ENCODE assay signal across 14 cellular contexts in the genomic region with DNA sequence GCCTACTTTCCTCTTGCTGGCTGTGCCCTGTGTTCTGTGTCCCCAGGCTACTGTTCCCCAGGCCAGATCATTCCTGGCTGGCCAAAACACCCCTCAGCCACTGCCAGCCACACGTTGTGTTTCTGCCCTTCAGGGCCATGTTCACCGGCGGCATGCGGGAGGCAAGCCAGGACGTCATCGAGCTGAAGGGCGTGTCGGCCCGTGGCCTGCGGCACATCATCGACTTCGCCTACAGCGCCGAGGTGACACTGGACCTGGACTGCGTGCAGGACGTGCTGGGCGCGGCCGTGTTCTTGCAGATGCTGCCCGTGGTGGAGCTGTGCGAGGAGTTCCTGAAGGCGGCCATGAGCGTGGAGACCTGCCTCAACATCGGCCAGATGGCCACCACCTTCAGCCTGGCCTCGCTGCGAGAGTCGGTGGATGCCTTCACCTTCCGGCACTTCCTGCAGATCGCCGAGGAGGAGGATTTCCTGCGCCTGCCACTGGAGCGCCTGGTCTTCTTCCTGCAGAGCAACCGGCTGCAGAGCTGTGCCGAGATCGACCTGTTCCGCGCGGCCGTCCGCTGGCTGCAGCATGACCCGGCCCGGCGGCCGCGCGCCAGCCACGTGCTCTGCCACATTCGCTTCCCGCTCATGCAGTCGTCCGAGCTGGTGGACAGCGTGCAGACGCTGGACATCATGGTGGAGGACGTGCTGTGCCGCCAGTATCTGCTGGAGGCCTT. TPM values are rescaled to one million over a fixed set of nuclear protein-coding genes. Genes with fewer than 3 reads are reported as not detected.
DNase-seq lines count a peak whose midpoint lies in the region; ATAC-seq and TF ChIP-seq lines count a peak whose summit lies in the region.
"Had no signal": no experiment of that assay in that cellular context is flagged by ENCODE, and none has a peak within 500 bp of the region (broad histone marks: within the 10 kb centered on the region; RNA-seq: fewer than 3 reads in every experiment).

No MANE protein-coding gene starts in this region.

- H4K5ac ChIP-seq in H9 (ENCODE audit: insufficient read length, low read depth, low read length) = no peak overlapping the region
- H4K5ac ChIP-seq in IMR-90 (ENCODE audit: low read depth, low read length) = no peak overlapping the region

- H3K4me1 Mint-ChIP-seq in H9 (peaks cover 6 to 13% of the 10 kb centered on the region in 2 experiments), chondrocyte (ENCODE audit: low read depth) (peaks cover 30% of the 10 kb centered on the region), T-cell (peaks cover 12 to 15% (median 15%) of the 10 kb centered on the region in 3 donors)

- H3K23ac ChIP-seq in H9 (ENCODE audit: insufficient read length, low read depth, low read length) (no peak overlapping the region), IMR-90 (ENCODE audit: low read depth, low read length) (no peak overlapping the region)

- H3K56ac ChIP-seq in H9 (ENCODE audit: insufficient read length, low read depth, low read length) = no peak overlapping the region
- no peak overlapping the region for H3K56ac ChIP-seq in IMR-90 (ENCODE audit: extremely low read depth, insufficient read depth, low read length)

- no peak overlapping the region for H3K9ac ChIP-seq in H9 (ENCODE audit: extremely low read depth, insufficient read length, low read length)
- H3K9ac ChIP-seq in IMR-90 (ENCODE audit: low read depth, low read length) = no peak overlapping the region

- no peaks in the 10 kb centered on the region for H3K79me2 ChIP-seq in H9 (ENCODE audit: insufficient read depth, low read length)

- POLR2A ChIA-PET in IMR-90 (lab: Charles Lee; ENCODE audit: unreplicated experiment) = no interaction called here
- POLR2A ChIA-PET in T-cell (lab: Charles Lee) = no interaction called here

- dilution Hi-C loops in IMR-90 (cut with HindIII; ENCODE audit: low sequenced_read_pairs, unreplicated experiment) = no loop called here

- no peaks in the 10 kb centered on the region for H3K9me3 ChIP-seq in H9 (ENCODE audit: control insufficient read depth, low read depth, low read length)
- no peaks in the 10 kb centered on the region for H3K9me3 ChIP-seq in IMR-90 (ENCODE audit: control insufficient read depth, insufficient read depth, low read length)
- H3K9me3 ChIP-seq: A549, BE2C, Caco-2 had no signal

- H3T11ph ChIP-seq in H9 (ENCODE audit: low read length) = no peak overlapping the region

- H3K36me3 ChIP-seq in IMR-90 (ENCODE audit: control insufficient read depth, insufficient read depth, low read length) = peaks cover 26% of the 10 kb centered on the region

- H3K4ac ChIP-seq in H9 (ENCODE audit: low read depth, low read length) (no peak overlapping the region), IMR-90 (ENCODE audit: low read depth, low read length) (no peak overlapping the region)

- H2AFZ ChIP-seq in H9 (ENCODE audit: low read length) (no peak overlapping the region), IMR-90 (replicated peaks; ENCODE audit: low read length, poor library complexity) (no peak overlapping the region)

- H2BK5ac ChIP-seq in H9 (ENCODE audit: insufficient read length, low read length) = no peak overlapping the region
- H2BK5ac ChIP-seq in IMR-90 (ENCODE audit: low read depth, low read length, poor library complexity, severe bottlenecking) = no peak overlapping the region

- no CpG with 5 or more reads among the region's 55 CpGs for WGBS in H9 (ENCODE audit: extremely low coverage, insufficient read length, low lambda C conversion rate)
- 96% methylated on average over 46 of the region's 55 CpGs; no CpG with 5 or more reads in 1 of the 2 experiments for WGBS in IMR-90 (ENCODE audit: extremely low coverage in 2 of 2, insufficient read length in 1 of 2), 2 experiments

- intact Hi-C loops in IMR-90 (cut with micrococcal nuclease) = no loop called here

- no peak overlapping the region for H3K27ac ChIP-seq in H9 (ENCODE audit: insufficient read length, low read depth, low read length)
- no peak overlapping the region for H3K27ac ChIP-seq in IMR-90 (ENCODE audit: insufficient read depth, low read length)
- H3K27ac ChIP-seq: A549 had no signal

- H2BK15ac ChIP-seq in H9 (ENCODE audit: low read depth, low read length) (no peak overlapping the region), IMR-90 (ENCODE audit: low read depth, low read length) (no peak overlapping the region)

- H3K27me3 Mint-ChIP-seq in H9 (ENCODE audit: low read depth) (no peaks in the 10 kb centered on the region), chondrocyte (ENCODE audit: low read depth) (no peaks in the 10 kb centered on the region), T-cell (no peaks in the 10 kb centered on the region)
- H3K27me3 Mint-ChIP-seq: CD8-positive, alpha-beta memory T cell had no signal

- H2BK120ac ChIP-seq in H9 (ENCODE audit: low read depth, low read length, poor library complexity, severe bottlenecking) (no peak overlapping the region), IMR-90 (ENCODE audit: low read depth, low read length) (no peak overlapping the region)

- H3K27ac Mint-ChIP-seq in H9 (peak overlapping the region in 2 of 3 experiments; percentile 34 to 80; a peak in 2 of 7 replicates), chondrocyte (ENCODE audit: unreplicated experiment) (peak overlapping the region; percentile 27), T-cell (no peak overlapping the region)
- H3K27ac Mint-ChIP-seq: CD8-positive, alpha-beta memory T cell had no signal

- no peaks in the 10 kb centered on the region for H3K4me1 ChIP-seq in H9 (ENCODE audit: insufficient read depth, low read length)
- peaks cover 18% of the 10 kb centered on the region for H3K4me1 ChIP-seq in IMR-90 (ENCODE audit: control insufficient read depth, insufficient read depth, low read length)

- H4K20me1 ChIP-seq in H9 (ENCODE audit: control insufficient read depth, insufficient read depth, insufficient read length) = no peaks in the 10 kb centered on the region
- H4K20me1 ChIP-seq in IMR-90 (ENCODE audit: insufficient read depth, low read length) = peaks cover 8% of the 10 kb centered on the region; the same call in 1 of the 2 replicates

- no peak overlapping the region for H2AK5ac ChIP-seq in H9 (ENCODE audit: insufficient read length, low read length)
- H2AK5ac ChIP-seq in IMR-90 (ENCODE audit: low read depth, low read length) = no peak overlapping the region

- TF ChIP-seq CTCF in H9 (conservative IDR thresholded peaks at IDR 0.05) (no peak), IMR-90 (conservative IDR thresholded peaks at IDR 0.05; ENCODE audit: low read depth, low read length) (no peak), chondrocyte (IDR thresholded peaks at IDR 0.05) (no peak)

- CTCF ChIA-PET in IMR-90 (lab: Yijun Ruan, JAX) = no interaction called here
- CTCF ChIA-PET in T-cell (lab: Charles Lee) = interaction anchor here in 1 of 2 donors (0.5 kb wide), 1 partner anchor 15 kb away, joined by 5 read pairs; no protein-coding TSS in a partner anchor

- in situ Hi-C loops in IMR-90 (cut with MboI; ENCODE audit: low sequenced_read_pairs) = no loop called here

- no peak for ATAC-seq in IMR-90 (ENCODE audit: low read depth)
- no peak for ATAC-seq in T-cell (replicated peaks in 1 of 4)
- ATAC-seq in GM19455 (IDR thresholded peaks at IDR 0.05; ENCODE audit: unreplicated experiment) = no peak
- ATAC-seq: A549, HCT116, HepG2 had no signal

- no peak for TF ChIP-seq POLR2A in IMR-90 (IDR thresholded peaks at IDR 0.05; ENCODE audit: low read depth, low read length)

- H3K27me3 ChIP-seq in H9 (ENCODE audit: insufficient read depth, low read length) (no peaks in the 10 kb centered on the region), IMR-90 (ENCODE audit: control insufficient read depth, insufficient read depth, low read length) (no peaks in the 10 kb centered on the region)
- H3K27me3 ChIP-seq: BE2C had no signal

- H3K4me2 ChIP-seq in H9 (ENCODE audit: insufficient read depth, insufficient read length, low read length) = no peak overlapping the region
- no peak overlapping the region for H3K4me2 ChIP-seq in IMR-90 (ENCODE audit: low read depth, low read length)
- H3K4me2 ChIP-seq: A549 had no signal

- no peaks in the 10 kb centered on the region for H3K9me3 Mint-ChIP-seq in H9
- H3K9me3 Mint-ChIP-seq in chondrocyte (ENCODE audit: low read depth) = no peaks in the 10 kb centered on the region
- H3K9me3 Mint-ChIP-seq in T-cell = no peaks in the 10 kb centered on the region
- H3K9me3 Mint-ChIP-seq: CD8-positive, alpha-beta memory T cell had no signal

- H2BK20ac ChIP-seq in H9 (ENCODE audit: low read depth, low read length, poor library complexity, severe bottlenecking) = no peak overlapping the region
- H2BK20ac ChIP-seq in IMR-90 (ENCODE audit: low read depth, low read length) = no peak overlapping the region

- H3K4me3 Mint-ChIP-seq in H9 (no peak overlapping the region), chondrocyte (ENCODE audit: unreplicated experiment) (no peak overlapping the region), T-cell (no peak overlapping the region)
- H3K4me3 Mint-ChIP-seq: CD8-positive, alpha-beta memory T cell had no signal

- H3K79me1 ChIP-seq in H9 (ENCODE audit: insufficient read depth, low read depth, low read length, poor library complexity, severe bottlenecking) (no peaks in the 10 kb centered on the region), IMR-90 (ENCODE audit: low read depth in 1 of 2, low read length in 2 of 2) (peaks cover 11 to 18% of the 10 kb centered on the region in 2 experiments; a peak in 3 of 4 replicates)

- DNase-seq in H9 (no peak), IMR-90 (no peak), chondrocyte (ENCODE audit: low spot score) (no peak), dermis blood vessel endothelial cell (no peak), T-cell (no peak)
- DNase-seq: BE2C; Caco-2; CD8-positive, alpha-beta memory T cell; DND-41; GDM1 had no signal

- H3K36me3 Mint-ChIP-seq in H9 (ENCODE audit: insufficient read depth in 1 of 3, low read depth in 3 of 3) (peaks cover 0 to 20% (median 14%) of the 10 kb centered on the region in 3 experiments; a peak in 5 of 7 replicates), chondrocyte (ENCODE audit: low read depth) (peaks cover 6% of the 10 kb centered on the region), T-cell (peaks cover 21% of the 10 kb centered on the region)

- H4K8ac ChIP-seq in H9 (replicated peaks; ENCODE audit: insufficient read length, low read depth, low read length) (no peak overlapping the region), IMR-90 (ENCODE audit: low read depth in 2 of 2, low read length in 2 of 2) (no peak overlapping the region)

- peaks cover 7% of the 10 kb centered on the region for H3K9me1 ChIP-seq in IMR-90 (ENCODE audit: insufficient read depth, low read length)

- H4K91ac ChIP-seq in H9 (ENCODE audit: insufficient read length, low read depth, low read length) (no peak overlapping the region), IMR-90 (ENCODE audit: insufficient read depth, low read depth, low read length) (no peak overlapping the region)

- no peak overlapping the region for H2BK12ac ChIP-seq in H9 (ENCODE audit: insufficient read length, low read depth, low read length)

- no peak overlapping the region for H3K4me3 ChIP-seq in IMR-90 (ENCODE audit: insufficient read depth, low read depth, low read length)
- H3K4me3 ChIP-seq: A549 had no signal

- H3K18ac ChIP-seq in H9 (ENCODE audit: insufficient read length, low read depth, low read length) (no peak overlapping the region), IMR-90 (ENCODE audit: low read depth, low read length) (no peak overlapping the region)

- BruUV-seq in IMR-90 (replicated peaks; lab: Mats Ljungman, UMichigan) = no TSS peak

- H3K23me2 ChIP-seq in H9 (ENCODE audit: insufficient read length, low read depth, low read length, poor library complexity, severe bottlenecking) = no peaks in the 10 kb centered on the region

- peak overlapping the region; percentile 50 for H2AK9ac ChIP-seq in IMR-90 (replicated peaks; ENCODE audit: low read depth, low read length, poor library complexity)

- TF ChIP-seq RAD21 in IMR-90 (IDR thresholded peaks at IDR 0.05; ENCODE audit: low read length) = no peak

- H3K14ac ChIP-seq in H9 (ENCODE audit: insufficient read depth, low read length) (no peak overlapping the region), IMR-90 (replicated peaks; ENCODE audit: low read depth, low read length) (no peak overlapping the region)

RNA-seq across cellular contexts. Expression of gene CRTC1, which starts 15.8 kb away (rescaled TPM):
- total RNA-seq in H9 (2021) = 19.0 and 19.1 TPM in 2 replicates
- 0.18 and 0.28 TPM in 2 replicates for total RNA-seq in IMR-90 (2012; rRNA removed)
- polyA plus RNA-seq in IMR-90 (2012; rRNA removed) = 5.7 and 6.5 TPM in 2 replicates
- 3.1 and 6.8 TPM in 2 replicates for polyA plus RNA-seq in IMR-90 (2012; cell fraction: cytosol; rRNA removed)
- 28.3 and 53.7 TPM in 2 replicates for polyA plus RNA-seq in IMR-90 (2012; cell fraction: nucleus; rRNA removed; ENCODE audit: low replicate concordance)
- total RNA-seq in chondrocyte = 14.6 to 17.2 TPM (median 15.5 TPM) in 3 replicates
- 1.2 and 1.8 TPM in 2 replicates for total RNA-seq in dermis blood vessel endothelial cell
- total RNA-seq in T-cell = 10 to 100 TPM; 19.6 to 26.9 (median 25.0) TPM

RNA-seq across cellular contexts. Expression of gene KLHL26, which starts 30.9 kb away (rescaled TPM):
- total RNA-seq in H9 (2021) (9.8 and 10.7 TPM in 2 replicates), IMR-90 (2012; rRNA removed) (0.28 and 2.2 TPM in 2 replicates), chondrocyte (6.6 to 9.8 TPM (median 8.0 TPM) in 3 replicates), dermis blood vessel endothelial cell (1.9 and 9.1 TPM in 2 replicates), T-cell (10 to 100 TPM in 4 of 5 donors, 1 to 10 TPM in 1; 8.8 to 16.4 (median 14.1) TPM)
- 4.7 and 5.8 TPM in 2 replicates for polyA plus RNA-seq in IMR-90 (2012; rRNA removed)
- polyA plus RNA-seq in IMR-90 (2012; cell fraction: cytosol; rRNA removed) = 1.9 and 3.3 TPM in 2 replicates
- 2.6 and 6.8 TPM in 2 replicates for polyA plus RNA-seq in IMR-90 (2012; cell fraction: nucleus; rRNA removed; ENCODE audit: low replicate concordance)

RNA-seq across cellular contexts. Expression of gene TMEM59L, which starts 55.0 kb away (rescaled TPM):
- 11.2 and 12.0 TPM in 2 replicates for total RNA-seq in H9 (2021)
- under 0.01 and 0.28 TPM in 2 replicates for total RNA-seq in IMR-90 (2012; rRNA removed)
- 5.9 and 6.1 TPM in 2 replicates for polyA plus RNA-seq in IMR-90 (2012; rRNA removed)
- 5.6 and 9.7 TPM in 2 replicates for polyA plus RNA-seq in IMR-90 (2012; cell fraction: cytosol; rRNA removed)
- 21.2 and 55.5 TPM in 2 replicates for polyA plus RNA-seq in IMR-90 (2012; cell fraction: nucleus; rRNA removed; ENCODE audit: low replicate concordance)
- total RNA-seq in chondrocyte = 4.4 to 4.8 TPM (median 4.4 TPM) in 3 replicates
- under 0.01 TPM in 1 of 2 replicates, not detected in the other for total RNA-seq in dermis blood vessel endothelial cell
- under 1 TPM in 2 of 5 donors, not detected in 3; 0.38 to 0.40 TPM for total RNA-seq in T-cell
- total RNA-seq: CD8-positive, alpha-beta memory T cell had no signal
- polyA plus RNA-seq: CD8-positive, alpha-beta memory T cell had no signal

Comparison
In these comparisons a context has a peak if more than half of its experiments do, and no peak if none do; other contexts are left out.
1. H3K27ac Mint-ChIP-seq: peak in H9 (2 of 3) and chondrocyte (single experiment); none in T-cell (0 of 2).